34 cellular contexts compared by ENCODE assay signal in the genomic region with DNA sequence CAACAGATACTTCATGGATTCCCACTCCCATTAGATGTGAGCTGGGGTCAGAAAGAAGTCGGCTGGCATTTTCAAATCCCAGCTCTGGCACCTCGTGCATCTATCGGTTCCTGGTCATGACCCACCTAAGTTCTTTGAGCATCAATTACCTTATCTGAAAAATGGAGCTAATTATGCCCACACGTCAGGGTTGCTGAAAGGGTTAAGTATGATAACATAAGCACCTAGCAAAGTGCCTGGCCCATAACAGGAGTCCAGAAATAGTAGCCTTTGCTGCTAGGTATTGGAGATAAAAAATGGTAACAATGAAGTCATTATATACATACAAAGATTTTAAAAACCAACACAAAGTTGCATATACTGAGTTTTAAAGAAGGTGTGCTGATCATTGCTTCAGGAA.
"Had no signal": no experiment of that assay in that cellular context is flagged by ENCODE, and none has a peak within 500 bp of the region (broad histone marks: within the 10 kb centered on the region; RNA-seq: fewer than 3 reads in every experiment).

No MANE protein-coding gene starts in this region.

- H3K9me3 ChIP-seq: MG63 had no signal

- H3K4me3 ChIP-seq: MG63 had no signal

- H3K27me3 ChIP-seq: MG63 had no signal

- H3K36me3 ChIP-seq: MG63 had no signal

- DNase-seq: Karpas-422, Kasumi-1, MG63, MM.1S, MV-4-11, NCI-H1048, NCI-H1092, NCI-H1092 treated with DMSO at 0.1 percent for 48 hours, NCI-H1105, NCI-H1105 treated with DMSO at 0.1 percent for 48 hours, NCI-H1417, NCI-H1417 treated with DMSO at 0.1 percent for 48 hours, NCI-H1436, NCI-H1436 treated with DMSO at 0.1 percent for 48 hours, NCI-H146, NCI-H1694, NCI-H1694 treated with DMSO at 0.1 percent for 48 hours, NCI-H187, NCI-H187 treated with DMSO at 0.1 percent for 48 hours, NCI-H1930, NCI-H2029, NCI-H2029 treated with DMSO at 0.1 percent for 48 hours, NCI-H2081, NCI-H2081 treated with DMSO at 0.1 percent for 48 hours, NCI-H2107, NCI-H2171, NCI-H2171 treated with DMSO at 0.1 percent for 48 hours, NCI-H2227 treated with DMSO at 0.1 percent for 48 hours, NCI-H226, NCI-H345, NCI-H446, NCI-H446 treated with DMSO at 0.1 percent for 48 hours, NCI-H510A, NCI-H510A treated with DMSO at 0.1 percent for 48 hours had no signal
